In the genomic region with DNA sequence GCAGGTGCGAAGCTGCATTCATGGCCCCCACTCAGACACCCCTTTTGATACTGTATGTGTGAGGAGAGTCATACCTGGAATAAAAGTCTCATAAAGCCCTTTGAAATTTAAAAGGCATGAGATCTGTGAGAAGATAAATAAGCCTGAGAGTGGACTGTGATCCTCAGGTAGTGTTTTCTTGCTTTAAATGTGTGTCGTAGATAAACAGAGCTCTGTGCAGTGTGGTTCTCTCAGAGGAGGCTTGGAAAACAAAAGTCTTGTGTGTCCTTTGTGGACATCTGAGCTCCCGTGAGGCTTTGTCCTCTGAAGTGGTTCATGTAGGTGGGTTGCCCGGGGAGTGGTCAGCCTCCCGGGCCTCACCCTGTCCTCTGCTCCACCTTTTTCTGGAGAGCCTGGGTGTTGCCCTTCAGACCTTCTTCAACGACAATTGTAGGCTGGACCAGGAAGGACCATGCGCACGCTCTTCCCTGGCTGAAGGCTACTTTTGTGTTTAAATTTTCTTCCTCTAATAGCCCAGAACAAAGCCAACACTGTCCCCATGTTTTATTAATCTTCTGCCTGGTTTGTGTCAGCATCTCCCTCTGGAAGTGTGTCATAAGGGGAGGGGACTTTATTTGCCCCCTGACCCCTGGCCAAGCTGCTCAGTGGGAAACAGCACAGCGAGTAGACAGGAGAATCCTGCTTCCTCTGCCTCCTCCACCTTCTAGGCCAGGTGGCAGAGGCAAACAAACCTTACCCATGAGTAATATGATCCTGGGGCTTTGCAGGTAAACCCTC, we compare ENCODE assay signal across 1 cellular context.
TF ChIP-seq lines count a peak whose summit lies in the region.

No MANE protein-coding gene starts in this region.

TF ChIP-seq in HepG2, 621 proteins besides CTCF, POLR2A, EP300 and RAD21 (continued from another document and continues in another):
- TF ChIP-seq, protein P1, sequence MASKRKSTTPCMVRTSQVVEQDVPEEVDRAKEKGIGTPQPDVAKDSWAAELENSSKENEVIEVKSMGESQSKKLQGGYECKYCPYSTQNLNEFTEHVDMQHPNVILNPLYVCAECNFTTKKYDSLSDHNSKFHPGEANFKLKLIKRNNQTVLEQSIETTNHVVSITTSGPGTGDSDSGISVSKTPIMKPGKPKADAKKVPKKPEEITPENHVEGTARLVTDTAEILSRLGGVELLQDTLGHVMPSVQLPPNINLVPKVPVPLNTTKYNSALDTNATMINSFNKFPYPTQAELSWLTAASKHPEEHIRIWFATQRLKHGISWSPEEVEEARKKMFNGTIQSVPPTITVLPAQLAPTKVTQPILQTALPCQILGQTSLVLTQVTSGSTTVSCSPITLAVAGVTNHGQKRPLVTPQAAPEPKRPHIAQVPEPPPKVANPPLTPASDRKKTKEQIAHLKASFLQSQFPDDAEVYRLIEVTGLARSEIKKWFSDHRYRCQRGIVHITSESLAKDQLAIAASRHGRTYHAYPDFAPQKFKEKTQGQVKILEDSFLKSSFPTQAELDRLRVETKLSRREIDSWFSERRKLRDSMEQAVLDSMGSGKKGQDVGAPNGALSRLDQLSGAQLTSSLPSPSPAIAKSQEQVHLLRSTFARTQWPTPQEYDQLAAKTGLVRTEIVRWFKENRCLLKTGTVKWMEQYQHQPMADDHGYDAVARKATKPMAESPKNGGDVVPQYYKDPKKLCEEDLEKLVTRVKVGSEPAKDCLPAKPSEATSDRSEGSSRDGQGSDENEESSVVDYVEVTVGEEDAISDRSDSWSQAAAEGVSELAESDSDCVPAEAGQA (IDR thresholded peaks at IDR 0.05; ENCODE audit: low read depth), result no peak
- TF ChIP-seq, protein P1 (CRISPR knock-in tag; IDR thresholded peaks at IDR 0.05; ENCODE audit: borderline replicate concordance), result peak; percentile 85; the same call in 1 of the 2 replicates
- TF ChIP-seq PHF8 (CRISPR knock-in tag; IDR thresholded peaks at IDR 0.05), result peak; percentile 28; the same call in 1 of the 2 replicates
- TF ChIP-seq FOXC1 (CRISPR knock-in tag; IDR thresholded peaks at IDR 0.05; ENCODE audit: borderline replicate concordance), result peak; percentile 75
- no peak for TF ChIP-seq NFE2L2 (IDR thresholded peaks at IDR 0.05; ENCODE audit: low read length)
- TF ChIP-seq MBNL3 (CRISPR knock-in tag; conservative IDR thresholded peaks at IDR 0.05), result no peak
- no peak for TF ChIP-seq ARNT (IDR thresholded peaks at IDR 0.05)
- 0 out of 2 replicates have a peak, but pooled peaks have one; percentile 37 for TF ChIP-seq ZNF792 (CRISPR knock-in tag; IDR thresholded peaks at IDR 0.05)
- no peak; the same call in 1 of the 2 replicates for TF ChIP-seq TGIF2 (CRISPR knock-in tag; IDR thresholded peaks at IDR 0.05)
- no peak for TF ChIP-seq KLF13 (CRISPR knock-in tag; IDR thresholded peaks at IDR 0.05)
- TF ChIP-seq THAP11 (CRISPR knock-in tag; IDR thresholded peaks at IDR 0.05), result peak; percentile 33; the same call in 1 of the 2 replicates
- TF ChIP-seq ZFP36 (IDR thresholded peaks at IDR 0.05; ENCODE audit: borderline replicate concordance, low read depth, low read length, partially characterized antibody), result no peak
- peak; percentile 34; the same call in 1 of the 3 replicates for TF ChIP-seq MXI1 (IDR thresholded peaks at IDR 0.05; ENCODE audit: borderline replicate concordance, low read depth, low read length)
- TF ChIP-seq AGO1 (IDR thresholded peaks at IDR 0.05; ENCODE audit: low read depth, low read length, poor library complexity, severe bottlenecking), result no peak
- no peak for TF ChIP-seq ZNF563 (CRISPR knock-in tag; IDR thresholded peaks at IDR 0.05)
- no peak for TF ChIP-seq ZBTB8A (CRISPR knock-in tag; IDR thresholded peaks at IDR 0.05; ENCODE audit: borderline replicate concordance, low read depth)
- no peak for TF ChIP-seq ZNF775 (CRISPR knock-in tag; IDR thresholded peaks at IDR 0.05; ENCODE audit: borderline replicate concordance)
- no peak for TF ChIP-seq ZNF136 (CRISPR knock-in tag; IDR thresholded peaks at IDR 0.05; ENCODE audit: low read depth)
- peak; percentile 61; the same call in 1 of the 2 replicates for TF ChIP-seq KMT2B (CRISPR knock-in tag; IDR thresholded peaks at IDR 0.05)
- no peak for TF ChIP-seq SMAD9 (CRISPR knock-in tag; IDR thresholded peaks at IDR 0.05)
- peak; percentile 82 for TF ChIP-seq HNF4A (CRISPR knock-in tag; IDR thresholded peaks at IDR 0.05)
- peak; percentile 78; the same call in 1 of the 2 replicates for TF ChIP-seq ELF3 (CRISPR knock-in tag; IDR thresholded peaks at IDR 0.05)
- TF ChIP-seq, protein P2, sequence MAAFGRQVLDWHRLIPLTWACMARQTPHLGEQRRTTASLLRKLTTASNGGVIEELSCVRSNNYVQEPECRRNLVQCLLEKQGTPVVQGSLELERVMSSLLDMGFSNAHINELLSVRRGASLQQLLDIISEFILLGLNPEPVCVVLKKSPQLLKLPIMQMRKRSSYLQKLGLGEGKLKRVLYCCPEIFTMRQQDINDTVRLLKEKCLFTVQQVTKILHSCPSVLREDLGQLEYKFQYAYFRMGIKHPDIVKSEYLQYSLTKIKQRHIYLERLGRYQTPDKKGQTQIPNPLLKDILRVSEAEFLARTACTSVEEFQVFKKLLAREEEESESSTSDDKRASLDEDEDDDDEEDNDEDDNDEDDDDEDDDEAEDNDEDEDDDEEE (CRISPR knock-in tag; IDR thresholded peaks at IDR 0.05), result no peak; the same call in 1 of the 2 replicates
- TF ChIP-seq, protein P3, sequence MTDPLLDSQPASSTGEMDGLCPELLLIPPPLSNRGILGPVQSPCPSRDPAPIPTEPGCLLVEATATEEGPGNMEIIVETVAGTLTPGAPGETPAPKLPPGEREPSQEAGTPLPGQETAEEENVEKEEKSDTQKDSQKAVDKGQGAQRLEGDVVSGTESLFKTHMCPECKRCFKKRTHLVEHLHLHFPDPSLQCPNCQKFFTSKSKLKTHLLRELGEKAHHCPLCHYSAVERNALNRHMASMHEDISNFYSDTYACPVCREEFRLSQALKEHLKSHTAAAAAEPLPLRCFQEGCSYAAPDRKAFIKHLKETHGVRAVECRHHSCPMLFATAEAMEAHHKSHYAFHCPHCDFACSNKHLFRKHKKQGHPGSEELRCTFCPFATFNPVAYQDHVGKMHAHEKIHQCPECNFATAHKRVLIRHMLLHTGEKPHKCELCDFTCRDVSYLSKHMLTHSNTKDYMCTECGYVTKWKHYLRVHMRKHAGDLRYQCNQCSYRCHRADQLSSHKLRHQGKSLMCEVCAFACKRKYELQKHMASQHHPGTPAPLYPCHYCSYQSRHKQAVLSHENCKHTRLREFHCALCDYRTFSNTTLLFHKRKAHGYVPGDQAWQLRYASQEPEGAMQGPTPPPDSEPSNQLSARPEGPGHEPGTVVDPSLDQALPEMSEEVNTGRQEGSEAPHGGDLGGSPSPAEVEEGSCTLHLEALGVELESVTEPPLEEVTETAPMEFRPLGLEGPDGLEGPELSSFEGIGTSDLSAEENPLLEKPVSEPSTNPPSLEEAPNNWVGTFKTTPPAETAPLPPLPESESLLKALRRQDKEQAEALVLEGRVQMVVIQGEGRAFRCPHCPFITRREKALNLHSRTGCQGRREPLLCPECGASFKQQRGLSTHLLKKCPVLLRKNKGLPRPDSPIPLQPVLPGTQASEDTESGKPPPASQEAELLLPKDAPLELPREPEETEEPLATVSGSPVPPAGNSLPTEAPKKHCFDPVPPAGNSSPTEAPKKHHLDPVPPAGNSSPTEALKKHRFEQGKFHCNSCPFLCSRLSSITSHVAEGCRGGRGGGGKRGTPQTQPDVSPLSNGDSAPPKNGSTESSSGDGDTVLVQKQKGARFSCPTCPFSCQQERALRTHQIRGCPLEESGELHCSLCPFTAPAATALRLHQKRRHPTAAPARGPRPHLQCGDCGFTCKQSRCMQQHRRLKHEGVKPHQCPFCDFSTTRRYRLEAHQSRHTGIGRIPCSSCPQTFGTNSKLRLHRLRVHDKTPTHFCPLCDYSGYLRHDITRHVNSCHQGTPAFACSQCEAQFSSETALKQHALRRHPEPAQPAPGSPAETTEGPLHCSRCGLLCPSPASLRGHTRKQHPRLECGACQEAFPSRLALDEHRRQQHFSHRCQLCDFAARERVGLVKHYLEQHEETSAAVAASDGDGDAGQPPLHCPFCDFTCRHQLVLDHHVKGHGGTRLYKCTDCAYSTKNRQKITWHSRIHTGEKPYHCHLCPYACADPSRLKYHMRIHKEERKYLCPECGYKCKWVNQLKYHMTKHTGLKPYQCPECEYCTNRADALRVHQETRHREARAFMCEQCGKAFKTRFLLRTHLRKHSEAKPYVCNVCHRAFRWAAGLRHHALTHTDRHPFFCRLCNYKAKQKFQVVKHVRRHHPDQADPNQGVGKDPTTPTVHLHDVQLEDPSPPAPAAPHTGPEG (CRISPR knock-in tag; IDR thresholded peaks at IDR 0.05), result peak; percentile 71
- TF ChIP-seq, protein P4, sequence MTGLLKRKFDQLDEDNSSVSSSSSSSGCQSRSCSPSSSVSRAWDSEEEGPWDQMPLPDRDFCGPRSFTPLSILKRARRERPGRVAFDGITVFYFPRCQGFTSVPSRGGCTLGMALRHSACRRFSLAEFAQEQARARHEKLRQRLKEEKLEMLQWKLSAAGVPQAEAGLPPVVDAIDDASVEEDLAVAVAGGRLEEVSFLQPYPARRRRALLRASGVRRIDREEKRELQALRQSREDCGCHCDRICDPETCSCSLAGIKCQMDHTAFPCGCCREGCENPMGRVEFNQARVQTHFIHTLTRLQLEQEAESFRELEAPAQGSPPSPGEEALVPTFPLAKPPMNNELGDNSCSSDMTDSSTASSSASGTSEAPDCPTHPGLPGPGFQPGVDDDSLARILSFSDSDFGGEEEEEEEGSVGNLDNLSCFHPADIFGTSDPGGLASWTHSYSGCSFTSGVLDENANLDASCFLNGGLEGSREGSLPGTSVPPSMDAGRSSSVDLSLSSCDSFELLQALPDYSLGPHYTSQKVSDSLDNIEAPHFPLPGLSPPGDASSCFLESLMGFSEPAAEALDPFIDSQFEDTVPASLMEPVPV (CRISPR knock-in tag; IDR thresholded peaks at IDR 0.05), result no peak
- TF ChIP-seq ZSCAN30 (CRISPR knock-in tag; IDR thresholded peaks at IDR 0.05), result no peak
- TF ChIP-seq SCMH1 (CRISPR knock-in tag; IDR thresholded peaks at IDR 0.05; ENCODE audit: borderline replicate concordance), result no peak
- TF ChIP-seq, protein P5, sequence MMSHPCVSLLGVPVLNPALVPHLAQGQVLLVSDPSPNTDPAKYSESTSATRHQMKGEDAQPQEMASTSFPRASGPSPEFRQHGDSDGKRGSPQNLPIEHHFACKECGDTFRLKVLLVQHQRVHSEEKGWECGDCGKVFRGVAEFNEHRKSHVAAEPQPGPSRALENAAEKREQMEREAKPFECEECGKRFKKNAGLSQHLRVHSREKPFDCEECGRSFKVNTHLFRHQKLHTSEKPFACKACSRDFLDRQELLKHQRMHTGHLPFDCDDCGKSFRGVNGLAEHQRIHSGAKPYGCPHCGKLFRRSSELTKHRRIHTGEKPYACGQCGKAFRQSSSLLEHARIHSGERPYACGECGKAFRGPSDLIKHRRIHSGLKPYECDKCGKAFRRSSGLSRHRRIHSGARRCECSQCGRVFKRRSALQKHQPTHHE (CRISPR knock-in tag; IDR thresholded peaks at IDR 0.05; ENCODE audit: borderline replicate concordance), result no peak
- TF ChIP-seq ZNF780A (CRISPR knock-in tag; IDR thresholded peaks at IDR 0.05), result no peak
- peak; percentile 57 for TF ChIP-seq RXRB (CRISPR knock-in tag; IDR thresholded peaks at IDR 0.05; ENCODE audit: borderline replicate concordance)
- TF ChIP-seq, protein P6, sequence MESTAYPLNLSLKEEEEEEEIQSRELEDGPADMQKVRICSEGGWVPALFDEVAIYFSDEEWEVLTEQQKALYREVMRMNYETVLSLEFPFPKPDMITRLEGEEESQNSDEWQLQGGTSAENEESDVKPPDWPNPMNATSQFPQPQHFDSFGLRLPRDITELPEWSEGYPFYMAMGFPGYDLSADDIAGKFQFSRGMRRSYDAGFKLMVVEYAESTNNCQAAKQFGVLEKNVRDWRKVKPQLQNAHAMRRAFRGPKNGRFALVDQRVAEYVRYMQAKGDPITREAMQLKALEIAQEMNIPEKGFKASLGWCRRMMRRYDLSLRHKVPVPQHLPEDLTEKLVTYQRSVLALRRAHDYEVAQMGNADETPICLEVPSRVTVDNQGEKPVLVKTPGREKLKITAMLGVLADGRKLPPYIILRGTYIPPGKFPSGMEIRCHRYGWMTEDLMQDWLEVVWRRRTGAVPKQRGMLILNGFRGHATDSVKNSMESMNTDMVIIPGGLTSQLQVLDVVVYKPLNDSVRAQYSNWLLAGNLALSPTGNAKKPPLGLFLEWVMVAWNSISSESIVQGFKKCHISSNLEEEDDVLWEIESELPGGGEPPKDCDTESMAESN (CRISPR knock-in tag; conservative IDR thresholded peaks at IDR 0.05), result peak; percentile 79; the same call in 1 of the 2 replicates
- TF ChIP-seq MIER2 (CRISPR knock-in tag; IDR thresholded peaks at IDR 0.05), result peak; percentile 31; the same call in 1 of the 2 replicates
- TF ChIP-seq, protein P7, sequence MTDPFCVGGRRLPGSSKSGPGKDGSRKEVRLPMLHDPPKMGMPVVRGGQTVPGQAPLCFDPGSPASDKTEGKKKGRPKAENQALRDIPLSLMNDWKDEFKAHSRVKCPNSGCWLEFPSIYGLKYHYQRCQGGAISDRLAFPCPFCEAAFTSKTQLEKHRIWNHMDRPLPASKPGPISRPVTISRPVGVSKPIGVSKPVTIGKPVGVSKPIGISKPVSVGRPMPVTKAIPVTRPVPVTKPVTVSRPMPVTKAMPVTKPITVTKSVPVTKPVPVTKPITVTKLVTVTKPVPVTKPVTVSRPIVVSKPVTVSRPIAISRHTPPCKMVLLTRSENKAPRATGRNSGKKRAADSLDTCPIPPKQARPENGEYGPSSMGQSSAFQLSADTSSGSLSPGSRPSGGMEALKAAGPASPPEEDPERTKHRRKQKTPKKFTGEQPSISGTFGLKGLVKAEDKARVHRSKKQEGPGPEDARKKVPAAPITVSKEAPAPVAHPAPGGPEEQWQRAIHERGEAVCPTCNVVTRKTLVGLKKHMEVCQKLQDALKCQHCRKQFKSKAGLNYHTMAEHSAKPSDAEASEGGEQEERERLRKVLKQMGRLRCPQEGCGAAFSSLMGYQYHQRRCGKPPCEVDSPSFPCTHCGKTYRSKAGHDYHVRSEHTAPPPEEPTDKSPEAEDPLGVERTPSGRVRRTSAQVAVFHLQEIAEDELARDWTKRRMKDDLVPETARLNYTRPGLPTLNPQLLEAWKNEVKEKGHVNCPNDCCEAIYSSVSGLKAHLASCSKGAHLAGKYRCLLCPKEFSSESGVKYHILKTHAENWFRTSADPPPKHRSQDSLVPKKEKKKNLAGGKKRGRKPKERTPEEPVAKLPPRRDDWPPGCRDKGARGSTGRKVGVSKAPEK (CRISPR knock-in tag; IDR thresholded peaks at IDR 0.05; ENCODE audit: borderline replicate concordance), result no peak
